ENCODE assay signal across 8 cellular contexts in the genomic region with DNA sequence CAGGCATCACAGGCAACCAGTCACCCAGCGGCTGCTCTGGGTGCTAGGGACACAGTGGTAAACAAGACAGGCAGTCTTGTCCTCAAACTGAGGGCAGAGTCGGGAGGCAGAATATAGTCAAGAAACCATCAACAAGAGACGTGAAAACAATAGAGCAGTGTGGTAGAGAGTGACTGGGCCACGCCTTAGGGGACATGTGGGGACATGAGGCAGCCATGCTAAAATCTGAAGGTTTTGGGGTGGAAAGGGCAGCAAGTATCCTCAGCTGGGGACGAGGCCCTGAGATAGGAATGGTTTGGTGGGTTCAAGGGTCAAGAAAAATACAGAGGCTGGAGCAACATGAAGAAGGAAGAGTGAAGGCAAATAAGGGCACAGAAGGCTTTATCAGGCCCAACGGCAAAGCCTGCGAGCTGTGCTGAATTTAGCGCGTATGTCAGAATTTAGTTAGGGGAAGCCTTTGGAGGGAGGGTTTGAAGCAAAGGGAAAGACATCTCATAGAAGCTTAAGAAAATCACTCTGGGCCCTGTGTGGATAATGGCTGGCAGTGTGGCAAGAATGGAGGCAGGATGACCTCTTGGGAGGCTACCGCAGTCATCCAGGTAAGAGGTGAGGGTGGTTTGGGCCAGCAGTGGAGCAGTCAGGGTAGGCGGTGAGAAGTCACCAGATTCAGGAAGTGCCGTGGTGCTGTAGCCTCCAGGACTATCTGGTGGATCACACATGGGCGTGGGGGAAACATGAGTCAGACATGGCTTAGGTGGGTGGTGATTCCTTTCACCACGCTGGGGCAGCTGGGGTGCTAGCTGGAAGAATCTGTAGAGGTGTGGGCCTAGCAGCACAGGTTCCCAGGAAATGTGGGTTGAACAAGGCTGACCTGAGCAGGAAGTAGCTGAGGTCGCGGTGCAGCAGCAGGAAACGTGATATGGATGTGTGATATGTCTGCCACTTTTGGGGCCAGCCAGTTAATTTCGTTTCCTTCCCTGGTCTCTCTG. TPM values are rescaled to one million over a fixed set of nuclear protein-coding genes. Genes with fewer than 3 reads are reported as not detected.
DNase-seq lines count a peak whose midpoint lies in the region; ATAC-seq and TF ChIP-seq lines count a peak whose summit lies in the region.

No MANE protein-coding gene starts in this region.

- peak overlapping the region; percentile 47 for H2AFZ ChIP-seq in IMR-90 (replicated peaks; ENCODE audit: low read length, poor library complexity)

- CTCF ChIA-PET in IMR-90 (lab: Yijun Ruan, JAX) = no interaction called here

- H3K27me3 ChIP-seq in IMR-90 (ENCODE audit: control insufficient read depth, insufficient read depth, low read length) = no peaks in the 10 kb centered on the region
- no peaks in the 10 kb centered on the region for H3K27me3 ChIP-seq in dorsolateral prefrontal cortex
- H3K27me3 ChIP-seq in neutrophil = no peaks in the 10 kb centered on the region
- H3K27me3 ChIP-seq in tibial nerve = no peaks in the 10 kb centered on the region

- H3K56ac ChIP-seq in IMR-90 (ENCODE audit: extremely low read depth, insufficient read depth, low read length) = no peak overlapping the region

- intact Hi-C loops in IMR-90 (cut with micrococcal nuclease) = no loop called here
- intact Hi-C loops in dorsolateral prefrontal cortex (cut with DNase I) = no loop called here

- BruUV-seq in IMR-90 (replicated peaks; lab: Mats Ljungman, UMichigan) = no TSS peak

- TF ChIP-seq EP300 in tibial nerve (IDR thresholded peaks at IDR 0.05) = no peak

- in situ Hi-C loops in IMR-90 (cut with MboI; ENCODE audit: low sequenced_read_pairs) = no loop called here

- POLR2A ChIA-PET in IMR-90 (lab: Charles Lee; ENCODE audit: unreplicated experiment) = no interaction called here

- H4K8ac ChIP-seq in IMR-90 (ENCODE audit: low read depth in 2 of 2, low read length in 2 of 2) = no peak overlapping the region

- no peak for TF ChIP-seq RAD21 in IMR-90 (IDR thresholded peaks at IDR 0.05; ENCODE audit: low read length)

- no peaks in the 10 kb centered on the region for H3K4me1 ChIP-seq in IMR-90 (ENCODE audit: control insufficient read depth, insufficient read depth, low read length)
- H3K4me1 ChIP-seq in neutrophil (ENCODE audit: control insufficient read depth in 1 of 2, insufficient read depth in 1 of 2, low read depth in 1 of 2, low read length in 1 of 2) = peaks cover 61 to 65% of the 10 kb centered on the region in 2 experiments
- peaks cover 0 to 37% (median 9%) of the 10 kb centered on the region in 4 donors for H3K4me1 ChIP-seq in tibial nerve

- 83% methylated on average over 9 of the region's 18 CpGs; no CpG with 5 or more reads in 1 of the 2 experiments for WGBS in IMR-90 (ENCODE audit: extremely low coverage in 2 of 2, insufficient read length in 1 of 2), 2 experiments
- WGBS in tibial nerve, 2 donors = 74 to 79% methylated on average over 18 of the region's 18 CpGs

- H3K79me1 ChIP-seq in IMR-90 (ENCODE audit: low read depth in 1 of 2, low read length in 2 of 2) = peaks cover 3 to 17% of the 10 kb centered on the region in 2 experiments; a peak in 2 of 4 replicates

- no peak overlapping the region for H2BK15ac ChIP-seq in IMR-90 (ENCODE audit: low read depth, low read length)

- no peak overlapping the region for H2BK20ac ChIP-seq in IMR-90 (ENCODE audit: low read depth, low read length)

- H4K91ac ChIP-seq in IMR-90 (ENCODE audit: insufficient read depth, low read depth, low read length) = no peak overlapping the region

- H3K9me1 ChIP-seq in IMR-90 (ENCODE audit: insufficient read depth, low read length) = no peaks in the 10 kb centered on the region; the same call in 1 of the 2 replicates

- H3K9me3 ChIP-seq in IMR-90 (ENCODE audit: control insufficient read depth, insufficient read depth, low read length) (no peaks in the 10 kb centered on the region), neutrophil (no peaks in the 10 kb centered on the region), tibial nerve (no peaks in the 10 kb centered on the region)

- H3K4me3 ChIP-seq in IMR-90 (ENCODE audit: insufficient read depth, low read depth, low read length) (no peak overlapping the region), dorsolateral prefrontal cortex (peak overlapping the region in 21 of 59 donors; percentile 4 to 38 (median 16)), neutrophil (ENCODE audit: low read depth in 1 of 2, low read length in 1 of 2) (peak overlapping the region; percentile 2 to 51), tibial nerve (peak overlapping the region in 2 of 4 donors; percentile 17 to 31)

- no peak overlapping the region for H2BK5ac ChIP-seq in IMR-90 (ENCODE audit: low read depth, low read length, poor library complexity, severe bottlenecking)

- H3K9ac ChIP-seq in IMR-90 (ENCODE audit: low read depth, low read length) = no peak overlapping the region

- H4K5ac ChIP-seq in IMR-90 (ENCODE audit: low read depth, low read length) = no peak overlapping the region

- H3K27ac ChIP-seq in IMR-90 (ENCODE audit: insufficient read depth, low read length) (no peak overlapping the region), dorsolateral prefrontal cortex (peak overlapping the region in 52 of 59 donors; percentile 6 to 81 (median 55)), neutrophil (peak overlapping the region; percentile 93), tibial nerve (peak overlapping the region in 3 of 4 donors; percentile 54 to 79 (median 63))

- H3K4me2 ChIP-seq in IMR-90 (ENCODE audit: low read depth, low read length) = no peak overlapping the region

- TF ChIP-seq CTCF in IMR-90 (conservative IDR thresholded peaks at IDR 0.05; ENCODE audit: low read depth, low read length) (no peak), dorsolateral prefrontal cortex (IDR thresholded peaks at IDR 0.05 in 54 of 56, conservative IDR thresholded peaks at IDR 0.05 in 2 of 56; ENCODE audit: low read depth in 1 of 56, partially characterized antibody in 56 of 56) (no peak), neutrophil (IDR thresholded peaks at IDR 0.05) (no peak), tibial nerve (IDR thresholded peaks at IDR 0.05) (no peak)

- dilution Hi-C loops in IMR-90 (cut with HindIII; ENCODE audit: low sequenced_read_pairs, unreplicated experiment) = no loop called here

- no peak for TF ChIP-seq POLR2A in IMR-90 (IDR thresholded peaks at IDR 0.05; ENCODE audit: low read depth, low read length)
- no peak for TF ChIP-seq POLR2A in tibial nerve (IDR thresholded peaks at IDR 0.05)

- DNase-seq in AG08395 (ENCODE audit: low spot score) = peak; percentile 11
- peak; percentile 50 for DNase-seq in IMR-90
- peak; percentile 93 for DNase-seq in activated CD4-positive, alpha-beta T cell treated with anti-CD3 and anti-CD28 coated beads for 48 hours
- DNase-seq in dorsolateral prefrontal cortex = peak in 6 of 10 donors; percentile 55 to 80 (median 61)
- DNase-seq in tibial nerve (ENCODE audit: low spot score in 2 of 2) = no peak

- no peaks in the 10 kb centered on the region for H3K36me3 ChIP-seq in IMR-90 (ENCODE audit: control insufficient read depth, insufficient read depth, low read length)
- H3K36me3 ChIP-seq in neutrophil = no peaks in the 10 kb centered on the region
- H3K36me3 ChIP-seq in tibial nerve = no peaks in the 10 kb centered on the region

- no peak overlapping the region for H3K18ac ChIP-seq in IMR-90 (ENCODE audit: low read depth, low read length)

- no peak overlapping the region; the same call in 1 of the 2 replicates for H3K14ac ChIP-seq in IMR-90 (replicated peaks; ENCODE audit: low read depth, low read length)

- H4K20me1 ChIP-seq in IMR-90 (ENCODE audit: insufficient read depth, low read length) = no peaks in the 10 kb centered on the region

- no peak overlapping the region for H2BK120ac ChIP-seq in IMR-90 (ENCODE audit: low read depth, low read length)

- H2AK9ac ChIP-seq in IMR-90 (replicated peaks; ENCODE audit: low read depth, low read length, poor library complexity) = peak overlapping the region; percentile 77

- no peak overlapping the region for H2AK5ac ChIP-seq in IMR-90 (ENCODE audit: low read depth, low read length)

- H3K23ac ChIP-seq in IMR-90 (ENCODE audit: low read depth, low read length) = no peak overlapping the region

- peak; percentile 28 for ATAC-seq in GM21381 (IDR thresholded peaks at IDR 0.05; ENCODE audit: unreplicated experiment)
- ATAC-seq in IMR-90 (ENCODE audit: low read depth) = no peak
- ATAC-seq in HG03135 (IDR thresholded peaks at IDR 0.05; ENCODE audit: unreplicated experiment) = no peak

- H3K4ac ChIP-seq in IMR-90 (ENCODE audit: low read depth, low read length) = no peak overlapping the region

TF ChIP-seq in IMR-90, 13 proteins besides CTCF, POLR2A, EP300 and RAD21:
- TF ChIP-seq, protein P1, sequence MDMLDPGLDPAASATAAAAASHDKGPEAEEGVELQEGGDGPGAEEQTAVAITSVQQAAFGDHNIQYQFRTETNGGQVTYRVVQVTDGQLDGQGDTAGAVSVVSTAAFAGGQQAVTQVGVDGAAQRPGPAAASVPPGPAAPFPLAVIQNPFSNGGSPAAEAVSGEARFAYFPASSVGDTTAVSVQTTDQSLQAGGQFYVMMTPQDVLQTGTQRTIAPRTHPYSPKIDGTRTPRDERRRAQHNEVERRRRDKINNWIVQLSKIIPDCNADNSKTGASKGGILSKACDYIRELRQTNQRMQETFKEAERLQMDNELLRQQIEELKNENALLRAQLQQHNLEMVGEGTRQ (IDR thresholded peaks at IDR 0.05; ENCODE audit: low read depth, low read length) = no peak
- TF ChIP-seq FOS (IDR thresholded peaks at IDR 0.05; ENCODE audit: low read depth, low read length) (no peak), CEBPB (IDR thresholded peaks at IDR 0.05; ENCODE audit: low read depth, low read length) (no peak), CHD1 (IDR thresholded peaks at IDR 0.05; ENCODE audit: low read depth, low read length) (no peak), NFE2L2 (IDR thresholded peaks at IDR 0.05; ENCODE audit: low read depth, low read length) (no peak), SMC3 (IDR thresholded peaks at IDR 0.05; ENCODE audit: low read depth, low read length) (no peak), RFX5 (IDR thresholded peaks at IDR 0.05; ENCODE audit: low read depth, low read length) (no peak), MXI1 (IDR thresholded peaks at IDR 0.05; ENCODE audit: borderline replicate concordance, low read depth, low read length) (no peak)

RNA-seq across cellular contexts. Expression of a gene that starts 3.0 kb away (rescaled TPM):
- total RNA-seq in IMR-90 (2012; rRNA removed) (7.2 TPM in 2 replicates), dorsolateral prefrontal cortex (100 to 1,000 TPM; 166 to 443 (median 325) TPM), tibial nerve (10 to 100 TPM; 42.6 to 94.6 (median 59.8) TPM)
- 36.5 and 36.6 TPM in 2 replicates for polyA plus RNA-seq in IMR-90 (2012; rRNA removed)
- 23.4 and 26.6 TPM in 2 replicates for polyA plus RNA-seq in IMR-90 (2012; cell fraction: cytosol; rRNA removed)
- 208 and 301 TPM in 2 replicates for polyA plus RNA-seq in IMR-90 (2012; cell fraction: nucleus; rRNA removed; ENCODE audit: low replicate concordance)

Comparison
In these comparisons a context has a peak if more than half of its experiments do, and no peak if none do; other contexts are left out.
1. DNase-seq: peak in AG08395 (single experiment), IMR-90 (single experiment), activated CD4-positive, alpha-beta T cell treated with anti-CD3 and anti-CD28 coated beads for 48 hours (single experiment) and dorsolateral prefrontal cortex (6 of 10); none in tibial nerve (0 of 2).